20 cellular contexts compared by ENCODE assay signal in genomic region chr2:105760191-105760590, GRCh38. TPM values are rescaled to one million over a fixed set of nuclear protein-coding genes. Genes with fewer than 3 reads are reported as not detected.
DNase-seq lines count a peak whose midpoint lies in the region; ATAC-seq and TF ChIP-seq lines count a peak whose summit lies in the region.
"Had no signal": no experiment of that assay in that cellular context is flagged by ENCODE, and none has a peak within 500 bp of the region (broad histone marks: within the 10 kb centered on the region; RNA-seq: fewer than 3 reads in every experiment).

No MANE protein-coding gene starts in this region.

- H3K4me1 ChIP-seq in Caco-2, result no peaks in the 10 kb centered on the region
- H3K4me1 ChIP-seq in heart right ventricle, result peaks cover 10 to 75% (median 62%) of the 10 kb centered on the region in 9 donors
- H3K4me1 ChIP-seq: A549 had no signal

- BruUV-seq in Caco-2 (replicated peaks; lab: Mats Ljungman, UMichigan), result no TSS peak

- H3K4me3 Mint-ChIP-seq in activated CD4-positive, alpha-beta T cell treated with anti-CD3 and anti-CD28 coated beads for 36 hours, result no peak overlapping the region
- H3K4me3 Mint-ChIP-seq in Caco-2 (ENCODE audit: unreplicated experiment) (no peak overlapping the region), naive B cell (peak overlapping the region in 4 of 8 donors; percentile 11 to 44 (median 24))
- H3K4me3 Mint-ChIP-seq in activated T-helper 2 cell treated with anti-CD3 and anti-CD28 coated beads, Interferon-gamma antibody, Interleukin-2, Interleukin-4, amounts not matched to agents 10 μg/mL and 5 μg/mL and 100 μg/mL, durations not matched to agents 14 hours and 24 hours and 36 hours (ENCODE audit: low read depth), result no peak overlapping the region
- H3K4me3 Mint-ChIP-seq: nephron had no signal

- no peaks in the 10 kb centered on the region; the same call in 1 of the 2 replicates for H3K36me3 ChIP-seq in Caco-2 (ENCODE audit: control insufficient read depth, insufficient read depth, low read length)
- peaks cover 0 to 9% (median 0%) of the 10 kb centered on the region in 9 donors for H3K36me3 ChIP-seq in heart right ventricle

- POLR2A ChIA-PET in activated CD4-positive, alpha-beta T cell treated with anti-CD3 and anti-CD28 coated beads for 36 hours (lab: Charles Lee), result interaction anchor here (0.6 kb wide), 1 partner anchor 13 kb away, joined by 3 read pairs; no protein-coding TSS in a partner anchor
- POLR2A ChIA-PET in Caco-2 (lab: Charles Lee), result no interaction called here

- no peaks in the 10 kb centered on the region for H3K27me3 Mint-ChIP-seq in activated CD4-positive, alpha-beta T cell treated with anti-CD3 and anti-CD28 coated beads for 36 hours
- H3K27me3 Mint-ChIP-seq in Caco-2 (ENCODE audit: insufficient read depth, unreplicated experiment), result no peaks in the 10 kb centered on the region
- no peaks in the 10 kb centered on the region for H3K27me3 Mint-ChIP-seq in activated T-helper 2 cell treated with anti-CD3 and anti-CD28 coated beads, Interferon-gamma antibody, Interleukin-2, Interleukin-4, amounts not matched to agents 10 μg/mL and 5 μg/mL and 100 μg/mL, durations not matched to agents 14 hours and 24 hours and 36 hours (ENCODE audit: low read depth)
- H3K27me3 Mint-ChIP-seq in naive B cell, result no peaks in the 10 kb centered on the region

- TF ChIP-seq CTCF in Caco-2 (IDR thresholded peaks at IDR 0.05; ENCODE audit: insufficient read depth in 1 of 2, low read depth in 1 of 2, low read length in 1 of 2, severe bottlenecking in 1 of 2, unreplicated experiment in 1 of 2), result no peak
- TF ChIP-seq CTCF in heart right ventricle (IDR thresholded peaks at IDR 0.05), result no peak

- peak overlapping the region; percentile 90 for H3K27ac Mint-ChIP-seq in activated CD4-positive, alpha-beta T cell treated with anti-CD3 and anti-CD28 coated beads for 36 hours
- H3K27ac Mint-ChIP-seq in Caco-2 (ENCODE audit: unreplicated experiment), result peak overlapping the region; percentile 22
- peak overlapping the region; percentile 78 for H3K27ac Mint-ChIP-seq in activated T-helper 2 cell treated with anti-CD3 and anti-CD28 coated beads, Interferon-gamma antibody, Interleukin-2, Interleukin-4, amounts not matched to agents 10 μg/mL and 5 μg/mL and 100 μg/mL, durations not matched to agents 14 hours and 24 hours and 36 hours
- H3K27ac Mint-ChIP-seq in naive B cell, result peak overlapping the region in 5 of 6 donors; percentile 15 to 86 (median 83)

- H3K4me3 ChIP-seq in Caco-2 (ENCODE audit: low read depth, low read length) (no peak overlapping the region), heart right ventricle (no peak overlapping the region)
- H3K4me3 ChIP-seq: A549, testis had no signal

- H3K27ac ChIP-seq in heart right ventricle, result no peak overlapping the region
- H3K27ac ChIP-seq: A549, C4-2B, testis, VCaP had no signal

- DNase-seq in activated CD4-positive, alpha-beta T cell treated with anti-CD3 and anti-CD28 coated beads for 36 hours, result no peak
- DNase-seq in activated CD4-positive, alpha-beta T cell treated with anti-CD3 and anti-CD28 coated beads for 4 hours, result no peak
- DNase-seq in Caco-2, result no peak
- DNase-seq in activated T-helper 2 cell treated with anti-CD3 and anti-CD28 coated beads, Interferon-gamma antibody, Interleukin-2, Interleukin-4, amounts not matched to agents 10 μg/mL and 5 μg/mL and 100 μg/mL, durations not matched to agents 14 hours and 24 hours and 36 hours (ENCODE audit: low spot score), result no peak
- no peak for DNase-seq in naive B cell
- no peak for DNase-seq in NCI-H1105 (lab: John Stamatoyannopoulos, UW)
- no peak for DNase-seq in stimulated activated naive CD4-positive, alpha-beta T cell (lab: John Stamatoyannopoulos, UW)
- no peak for DNase-seq in heart right ventricle
- DNase-seq: aorta, GOT3, Kasumi-1, NCI-H1105 treated with DMSO at 0.1 percent for 48 hours, NCI-H2107, NCI-H524, posterior cingulate gyrus, testis had no signal

- H3K27me3 ChIP-seq in Caco-2 (replicated peaks; ENCODE audit: control insufficient read depth, insufficient read depth, low read length) (no peaks in the 10 kb centered on the region), heart right ventricle (no peaks in the 10 kb centered on the region)
- H3K27me3 ChIP-seq: testis had no signal

- H3K9me3 ChIP-seq in Caco-2 (no peaks in the 10 kb centered on the region), heart right ventricle (no peaks in the 10 kb centered on the region)
- H3K9me3 ChIP-seq: A549, testis had no signal

- CTCF ChIA-PET in activated CD4-positive, alpha-beta T cell treated with anti-CD3 and anti-CD28 coated beads for 36 hours (lab: Charles Lee), result no interaction called here
- CTCF ChIA-PET in Caco-2 (lab: Charles Lee), result no interaction called here

- no peak for ATAC-seq in activated CD4-positive, alpha-beta T cell treated with anti-CD3 and anti-CD28 coated beads for 36 hours
- no peak for ATAC-seq in naive B cell (ENCODE audit: low read depth in 2 of 2)
- ATAC-seq in heart right ventricle, result no peak
- ATAC-seq: A549 had no signal

- intact Hi-C loops in activated CD4-positive, alpha-beta T cell treated with anti-CD3 and anti-CD28 coated beads for 36 hours (cut with DNase I, micrococcal nuclease), result no loop called here
- intact Hi-C loops in Caco-2 (cut with micrococcal nuclease; ENCODE audit: unreplicated experiment), result loop anchor here (5.0 kb wide), 1 partner anchor 183 kb away; no protein-coding TSS in a partner anchor
- intact Hi-C loops in activated T-helper 2 cell treated with anti-CD3 and anti-CD28 coated beads, Interferon-gamma antibody, Interleukin-2, Interleukin-4, amounts not matched to agents 10 μg/mL and 5 μg/mL and 100 μg/mL, durations not matched to agents 14 hours and 24 hours and 36 hours (cut with micrococcal nuclease), result no loop called here
- intact Hi-C loops in heart right ventricle (cut with DNase I), result no loop called here

- H3K36me3 Mint-ChIP-seq in activated CD4-positive, alpha-beta T cell treated with anti-CD3 and anti-CD28 coated beads for 36 hours (ENCODE audit: low read depth), result peaks cover 57% of the 10 kb centered on the region
- peaks cover 11% of the 10 kb centered on the region for H3K36me3 Mint-ChIP-seq in Caco-2 (ENCODE audit: insufficient read depth, unreplicated experiment)
- H3K36me3 Mint-ChIP-seq in activated T-helper 2 cell treated with anti-CD3 and anti-CD28 coated beads, Interferon-gamma antibody, Interleukin-2, Interleukin-4, amounts not matched to agents 10 μg/mL and 5 μg/mL and 100 μg/mL, durations not matched to agents 14 hours and 24 hours and 36 hours (ENCODE audit: low read depth), result peaks cover 58% of the 10 kb centered on the region
- H3K36me3 Mint-ChIP-seq in naive B cell, result peaks cover 1 to 8% of the 10 kb centered on the region in 2 donors

- no peaks in the 10 kb centered on the region for H3K9me3 Mint-ChIP-seq in activated CD4-positive, alpha-beta T cell treated with anti-CD3 and anti-CD28 coated beads for 36 hours (ENCODE audit: low read depth)
- H3K9me3 Mint-ChIP-seq in Caco-2 (ENCODE audit: unreplicated experiment), result no peaks in the 10 kb centered on the region
- H3K9me3 Mint-ChIP-seq in activated T-helper 2 cell treated with anti-CD3 and anti-CD28 coated beads, Interferon-gamma antibody, Interleukin-2, Interleukin-4, amounts not matched to agents 10 μg/mL and 5 μg/mL and 100 μg/mL, durations not matched to agents 14 hours and 24 hours and 36 hours, result no peaks in the 10 kb centered on the region
- no peaks in the 10 kb centered on the region for H3K9me3 Mint-ChIP-seq in naive B cell
- H3K9me3 Mint-ChIP-seq: nephron had no signal

- 78 to 85% methylated on average over 8 of the region's 8 CpGs for WGBS in heart right ventricle, 2 donors

- peaks cover 96% of the 10 kb centered on the region for H3K4me1 Mint-ChIP-seq in activated CD4-positive, alpha-beta T cell treated with anti-CD3 and anti-CD28 coated beads for 36 hours
- H3K4me1 Mint-ChIP-seq in Caco-2 (ENCODE audit: low read depth, unreplicated experiment) (peaks cover 12% of the 10 kb centered on the region), naive B cell (peaks cover 56 to 96% (median 88%) of the 10 kb centered on the region in 3 donors)
- peaks cover 79% of the 10 kb centered on the region for H3K4me1 Mint-ChIP-seq in activated T-helper 2 cell treated with anti-CD3 and anti-CD28 coated beads, Interferon-gamma antibody, Interleukin-2, Interleukin-4, amounts not matched to agents 10 μg/mL and 5 μg/mL and 100 μg/mL, durations not matched to agents 14 hours and 24 hours and 36 hours (ENCODE audit: low read depth)

RNA-seq across cellular contexts. Expression of gene NCK2, which starts 15.5 kb away (rescaled TPM):
- 10 to 100 TPM; 84.7 to 87.5 TPM for total RNA-seq in activated CD4-positive, alpha-beta T cell treated with anti-CD3 and anti-CD28 coated beads for 36 hours
- 89.0 and 95.7 TPM in 2 replicates for total RNA-seq in Caco-2 (2022)
- 72.4 and 73.9 TPM in 2 replicates for total RNA-seq in activated T-helper 2 cell treated with anti-CD3 and anti-CD28 coated beads, Interferon-gamma antibody, Interleukin-2, Interleukin-4, amounts not matched to agents 10 μg/mL and 5 μg/mL and 100 μg/mL, durations not matched to agents 14 hours and 24 hours and 36 hours
- polyA plus RNA-seq in naive B cell (ENCODE audit: low read depth in 6 of 6), result 100 to 1,000 TPM in 1 of 6 donors, 10 to 100 TPM in 5; 70.7 to 108 (median 76.7) TPM
- total RNA-seq in heart right ventricle, result 10 to 100 TPM; 21.1 to 45.1 (median 29.9) TPM
- polyA plus RNA-seq in heart right ventricle, result 10 to 100 TPM; 18.5 to 20.8 TPM

Comparison
In these comparisons a context has a peak if more than half of its experiments do, and no peak if none do; other contexts are left out.
1. H3K27ac Mint-ChIP-seq: peak in every context shown above with its lines; median percentile 90 in activated CD4-positive, alpha-beta T cell treated with anti-CD3 and anti-CD28 coated beads for 36 hours; 83 in naive B cell; 78 in activated T-helper 2 cell treated with anti-CD3 and anti-CD28 coated beads, Interferon-gamma antibody, Interleukin-2, Interleukin-4, amounts not matched to agents 10 μg/mL and 5 μg/mL and 100 μg/mL, durations not matched to agents 14 hours and 24 hours and 36 hours; 22 in Caco-2.